ENCODE assay signal across 8 cellular contexts in genomic region chr18:63366270-63366990, GRCh38. TPM values are rescaled to one million over a fixed set of nuclear protein-coding genes. Genes with fewer than 3 reads are reported as not detected.
DNase-seq lines count a peak whose midpoint lies in the region; ATAC-seq, FAIRE-seq and TF ChIP-seq lines count a peak whose summit lies in the region.

No MANE protein-coding gene starts in this region.

- H3K9me3 Mint-ChIP-seq in CD8-positive, alpha-beta memory T cell: no peaks in the 10 kb centered on the region
- H3K9me3 Mint-ChIP-seq in activated naive CD8-positive, alpha-beta T cell treated with anti-CD3 and anti-CD28 coated beads, Interleukin-2, amount 50 U/mL, for 24 hours: peaks cover 17% of the 10 kb centered on the region

- no peaks in the 10 kb centered on the region for H3K27me3 ChIP-seq in CD8-positive, alpha-beta memory T cell (ENCODE audit: insufficient read depth, low read length, poor library complexity, severe bottlenecking)

- H3K9me3 ChIP-seq in CD8-positive, alpha-beta memory T cell (ENCODE audit: low read length): no peaks in the 10 kb centered on the region

- FAIRE-seq in urothelium cell line (lab: Jason Lieb, UNC): no peak

- H3K36me3 ChIP-seq in CD8-positive, alpha-beta memory T cell (ENCODE audit: insufficient read depth, low read length): no peaks in the 10 kb centered on the region

- ATAC-seq in GM19455 (IDR thresholded peaks at IDR 0.05; ENCODE audit: unreplicated experiment) (peak; percentile 37), SK-N-SH treated with all-trans-retinoic acid at 6 μM for 48 hours (peak; percentile 47), left cardiac atrium (peak; percentile 12 to 53)
- ATAC-seq in activated naive CD8-positive, alpha-beta T cell treated with anti-CD3 and anti-CD28 coated beads, Interleukin-2, amount 50 U/mL, for 24 hours: peak; percentile 79

- peak overlapping the region; percentile 77 to 94 (median 90) for H3K27ac Mint-ChIP-seq in CD8-positive, alpha-beta memory T cell
- peak overlapping the region; percentile 66 for H3K27ac Mint-ChIP-seq in activated naive CD8-positive, alpha-beta T cell treated with anti-CD3 and anti-CD28 coated beads, Interleukin-2, amount 50 U/mL, for 24 hours

- H3K4me1 ChIP-seq in CD8-positive, alpha-beta memory T cell (ENCODE audit: insufficient read depth, low read length): peaks cover 36% of the 10 kb centered on the region

- peaks cover 3 to 20% (median 4%) of the 10 kb centered on the region in 3 donors for H3K36me3 Mint-ChIP-seq in CD8-positive, alpha-beta memory T cell
- H3K36me3 Mint-ChIP-seq in activated naive CD8-positive, alpha-beta T cell treated with anti-CD3 and anti-CD28 coated beads, Interleukin-2, amount 50 U/mL, for 24 hours (ENCODE audit: low read depth): peaks cover 34% of the 10 kb centered on the region

- POLR2A ChIA-PET in CD8-positive, alpha-beta memory T cell (lab: Charles Lee): interaction anchor here (0.5 to 1.0 kb wide), 4 partner anchors 12 to 350 kb away, joined by 3 to 7 read pairs (median 6); partner anchors contain the start of gene VPS4B

- H3K4me1 Mint-ChIP-seq in CD8-positive, alpha-beta memory T cell: peaks cover 50 to 54% (median 53%) of the 10 kb centered on the region in 3 donors
- peaks cover 30% of the 10 kb centered on the region for H3K4me1 Mint-ChIP-seq in activated naive CD8-positive, alpha-beta T cell treated with anti-CD3 and anti-CD28 coated beads, Interleukin-2, amount 50 U/mL, for 24 hours

- CTCF ChIA-PET in CD8-positive, alpha-beta memory T cell (lab: Charles Lee): interaction anchor here (1.0 to 1.4 kb wide), 5 partner anchors 15 to 651 kb away, joined by 3 to 5 read pairs (median 4); partner anchors contain the start of genes PHLPP1 and VPS4B

- H3K27me3 Mint-ChIP-seq in CD8-positive, alpha-beta memory T cell: no peaks in the 10 kb centered on the region
- no peaks in the 10 kb centered on the region for H3K27me3 Mint-ChIP-seq in activated naive CD8-positive, alpha-beta T cell treated with anti-CD3 and anti-CD28 coated beads, Interleukin-2, amount 50 U/mL, for 24 hours

- peak overlapping the region; percentile 53 for H3K27ac ChIP-seq in CD8-positive, alpha-beta memory T cell (ENCODE audit: low read depth, low read length)

- intact Hi-C loops in left cardiac atrium (cut with DNase I): loop anchor here (5.0 to 10.0 kb wide), 2 partner anchors 56 to 58 kb away; partner anchors contain the start of gene VPS4B (in 2 of the 2)

- DNase-seq in CD8-positive, alpha-beta memory T cell: peak; percentile 52 to 78 (median 59)
- DNase-seq in HK-2 (ENCODE audit: unreplicated experiment): peak; percentile 70
- DNase-seq in activated naive CD8-positive, alpha-beta T cell treated with anti-CD3 and anti-CD28 coated beads, Interleukin-2, amount 50 U/mL, for 24 hours: peak; percentile 71
- DNase-seq in left cardiac atrium: peak; percentile 62
- DNase-seq in pulmonary artery endothelial cell (ENCODE audit: low read depth, low spot score): peak; percentile 15
- DNase-seq in urothelium cell line (ENCODE audit: low spot score): peak; percentile 79

- peak overlapping the region; percentile 90 to 97 (median 95) for H3K4me3 Mint-ChIP-seq in CD8-positive, alpha-beta memory T cell
- H3K4me3 Mint-ChIP-seq in activated naive CD8-positive, alpha-beta T cell treated with anti-CD3 and anti-CD28 coated beads, Interleukin-2, amount 50 U/mL, for 24 hours: peak overlapping the region; percentile 84

- H3K4me3 ChIP-seq in CD8-positive, alpha-beta memory T cell (ENCODE audit: low read length): peak overlapping the region; percentile 94

TF ChIP-seq in SK-N-SH treated with all-trans-retinoic acid at 6 μM for 48 hours, 23 proteins besides CTCF, POLR2A, EP300 and RAD21:
- TF ChIP-seq ZC3H10 (CRISPR knock-in tag; IDR thresholded peaks at IDR 0.05) (no peak), CSDC2 (CRISPR knock-in tag; IDR thresholded peaks at IDR 0.05) (no peak), CREB5 (CRISPR knock-in tag; IDR thresholded peaks at IDR 0.05; ENCODE audit: low read depth) (no peak)

RNA-seq across cellular contexts. Expression of gene KDSR, which starts 0.6 kb away (rescaled TPM):
- 10 to 100 TPM; 52.1 to 55.3 TPM for total RNA-seq in CD8-positive, alpha-beta memory T cell
- 103 TPM for polyA plus RNA-seq in CD8-positive, alpha-beta memory T cell
- total RNA-seq in left cardiac atrium: 10 to 100 TPM; 48.0 to 58.1 TPM
- 17.6 and 29.5 TPM in 2 replicates for total RNA-seq in pulmonary artery endothelial cell

RNA-seq across cellular contexts. Expression of gene BCL2, which starts 46.9 kb away (rescaled TPM):
- 10 to 100 TPM; 58.9 to 60.5 TPM for total RNA-seq in CD8-positive, alpha-beta memory T cell
- 29.8 TPM for polyA plus RNA-seq in CD8-positive, alpha-beta memory T cell
- total RNA-seq in left cardiac atrium (10 to 100 TPM; 10.1 to 11.6 TPM), pulmonary artery endothelial cell (1.3 and 1.4 TPM in 2 replicates)

RNA-seq across cellular contexts. Expression of gene VPS4B, which starts 55.8 kb away (rescaled TPM):
- 10 to 100 TPM; 60.8 to 61.9 TPM for total RNA-seq in CD8-positive, alpha-beta memory T cell
- polyA plus RNA-seq in CD8-positive, alpha-beta memory T cell: 74.5 TPM
- 10 to 100 TPM; 21.4 to 28.5 TPM for total RNA-seq in left cardiac atrium
- total RNA-seq in pulmonary artery endothelial cell: 47.7 and 52.1 TPM in 2 replicates

Comparison
In these comparisons a context has a peak if more than half of its experiments do, and no peak if none do; other contexts are left out.
1. Peak in every context shown above with its lines: DNase-seq, ATAC-seq, H3K4me3 ChIP-seq and H3K27ac ChIP-seq.
2. DNase-seq: peak in every context shown above with its lines; median percentile 79 in urothelium cell line; 71 in activated naive CD8-positive, alpha-beta T cell treated with anti-CD3 and anti-CD28 coated beads, Interleukin-2, amount 50 U/mL, for 24 hours; 70 in HK-2; 62 in left cardiac atrium; 59 in CD8-positive, alpha-beta memory T cell; 15 in pulmonary artery endothelial cell.
3. RNA of gene BCL2, which starts 46.9 kb away (total RNA-seq): 58.9 to 60.5 TPM in CD8-positive, alpha-beta memory T cell; 10.1 to 11.6 TPM in left cardiac atrium and 1.3 to 1.4 TPM in pulmonary artery endothelial cell; every median in the first group is over 4 times any median in the second.